1 cellular context compared by ENCODE assay signal in genomic region chr4:95085118-95085833, GRCh38.
TF ChIP-seq lines count a peak whose summit lies in the region.

No MANE protein-coding gene starts in this region.

TF ChIP-seq in IMR-90, 13 proteins besides CTCF, POLR2A, EP300 and RAD21:
- TF ChIP-seq USF2 (IDR thresholded peaks at IDR 0.05; ENCODE audit: low read depth, low read length) (no peak), MAFK (IDR thresholded peaks at IDR 0.05; ENCODE audit: low read depth, low read length) (no peak), CEBPB (IDR thresholded peaks at IDR 0.05; ENCODE audit: low read depth, low read length) (no peak), FOS (IDR thresholded peaks at IDR 0.05; ENCODE audit: low read depth, low read length) (no peak), RFX5 (IDR thresholded peaks at IDR 0.05; ENCODE audit: low read depth, low read length) (no peak), NFE2L2 (IDR thresholded peaks at IDR 0.05; ENCODE audit: low read depth, low read length) (no peak)
